In genomic region chr7:102279537-102280400, GRCh38 we compare ENCODE assay signal across 8 cellular contexts. TPM values are rescaled to one million over a fixed set of nuclear protein-coding genes. Genes with fewer than 3 reads are reported as not detected.
DNase-seq lines count a peak whose midpoint lies in the region; ATAC-seq and TF ChIP-seq lines count a peak whose summit lies in the region.

No MANE protein-coding gene starts in this region.

- peaks cover 11% of the 10 kb centered on the region for H3K4me1 Mint-ChIP-seq in GM23338

- ATAC-seq in GM23338 (peak; percentile 95), left lung (peak; percentile 85), GM18502 (IDR thresholded peaks at IDR 0.05; ENCODE audit: poor library complexity, unreplicated experiment) (no peak)

- H3K36me3 ChIP-seq in GM23338 (ENCODE audit: insufficient read depth) (no peaks in the 10 kb centered on the region), left lung (no peaks in the 10 kb centered on the region)

- no peaks in the 10 kb centered on the region; the same call in 1 of the 2 replicates for H4K20me1 ChIP-seq in GM23338 (replicated peaks; ENCODE audit: insufficient read depth)

- H3K9me3 ChIP-seq in left lung: no peaks in the 10 kb centered on the region

- TF ChIP-seq CTCF in GM23338 (conservative IDR thresholded peaks at IDR 0.05; ENCODE audit: low read depth in 2 of 2) (peak; percentile 81 to 97), VCaP (conservative IDR thresholded peaks at IDR 0.05) (peak; percentile 95), left lung (IDR thresholded peaks at IDR 0.05) (peak; percentile 83 to 85)

- no peak overlapping the region for H3K27ac Mint-ChIP-seq in GM23338

- H3K9me2 ChIP-seq in GM23338 (ENCODE audit: insufficient read depth): no peaks in the 10 kb centered on the region

- no peaks in the 10 kb centered on the region; the same call in 2 of the 3 replicates for H3K9me3 Mint-ChIP-seq in GM23338

- H3K27me3 Mint-ChIP-seq in GM23338 (ENCODE audit: insufficient read depth, low read depth, poor library complexity): peaks cover 16% of the 10 kb centered on the region

- H3K27ac ChIP-seq in GM23338 (ENCODE audit: low read depth) (no peak overlapping the region), VCaP (peak overlapping the region; percentile 41; the same call in 1 of the 2 replicates), left lung (no peak overlapping the region)

- H3K79me2 ChIP-seq in GM23338 (replicated peaks; ENCODE audit: insufficient read depth): no peaks in the 10 kb centered on the region

- intact Hi-C loops in left lung (cut with DNase I): loop anchor here in 1 of 2 donors (2.0 kb wide), 1 partner anchor 111 kb away; no protein-coding TSS in a partner anchor

- DNase-seq in EL: peak; percentile 54
- DNase-seq in GM23338 (ENCODE audit: low spot score): peak; percentile 85
- peak; percentile 51 for DNase-seq in NCI-H1105 treated with DMSO at 0.1 percent for 48 hours (lab: John Stamatoyannopoulos, UW)
- DNase-seq in central memory CD4-positive, alpha-beta T cell: peak; percentile 49
- peak; percentile 58 to 84 for DNase-seq in left lung
- peak; percentile 23 for DNase-seq in stimulated activated CD8-positive, alpha-beta memory T cell treated with anti-CD3 and anti-CD28 coated beads, Interleukin-7, amount 100 ng/mL, for 24 hours (ENCODE audit: low read depth)

- H3K4me3 ChIP-seq in GM23338 (no peak overlapping the region; the same call in 1 of the 2 replicates), left lung (no peak overlapping the region)

- peak overlapping the region; percentile 67; the same call in 1 of the 2 replicates for H3K4me2 ChIP-seq in GM23338

- no peak overlapping the region for H3K4me3 Mint-ChIP-seq in GM23338

- H3K4me1 ChIP-seq in GM23338 (ENCODE audit: insufficient read depth) (peaks cover 7% of the 10 kb centered on the region; the same call in 1 of the 2 replicates), left lung (peaks cover 0 to 14% of the 10 kb centered on the region in 2 donors)

- H3K27me3 ChIP-seq in GM23338 (ENCODE audit: insufficient read depth) (no peaks in the 10 kb centered on the region), left lung (no peaks in the 10 kb centered on the region)

- no peaks in the 10 kb centered on the region for H3F3A ChIP-seq in GM23338 (replicated peaks; ENCODE audit: low read depth)

- H3K36me3 Mint-ChIP-seq in GM23338 (ENCODE audit: low read depth): no peaks in the 10 kb centered on the region

- no peak overlapping the region for H2AFZ ChIP-seq in GM23338

TF ChIP-seq in GM23338, 12 proteins besides CTCF, POLR2A, EP300 and RAD21:
- TF ChIP-seq CREB1 (CRISPR knock-in tag; IDR thresholded peaks at IDR 0.05; ENCODE audit: low read depth): no peak
- no peak for TF ChIP-seq ETS1 (IDR thresholded peaks at IDR 0.05)
- no peak for TF ChIP-seq ZNF331 (CRISPR knock-in tag; IDR thresholded peaks at IDR 0.05; ENCODE audit: low read depth)
- TF ChIP-seq ZNF462 (CRISPR knock-in tag; IDR thresholded peaks at IDR 0.05): no peak
- no peak for TF ChIP-seq STAT1 (IDR thresholded peaks at IDR 0.05; ENCODE audit: unreplicated experiment)
- no peak for TF ChIP-seq ZNF114 (CRISPR knock-in tag; IDR thresholded peaks at IDR 0.05)
- TF ChIP-seq REST (IDR thresholded peaks at IDR 0.05; ENCODE audit: unreplicated experiment): no peak

RNA-seq across cellular contexts. Expression of gene SH2B2, which starts 6.9 kb away (rescaled TPM):
- 21.9 and 30.3 TPM in 2 replicates for total RNA-seq in GM23338 (2014; rRNA removed; shearing (Covaris generic))
- 5.6 and 8.7 TPM in 2 replicates for polyA plus RNA-seq in GM23338 (2016; fragmentation: Nextera tagmentation; extraction: Ambion mirVana)
- total RNA-seq in left lung: 1 to 10 TPM; 5.7 to 8.2 TPM

Comparison
In these comparisons a context has a peak if more than half of its experiments do, and no peak if none do; other contexts are left out.
1. DNase-seq: peak in every context shown above with its lines; median percentile 85 in GM23338; 71 in left lung; 54 in EL; 51 in NCI-H1105 treated with DMSO at 0.1 percent for 48 hours; 49 in central memory CD4-positive, alpha-beta T cell; 23 in stimulated activated CD8-positive, alpha-beta memory T cell treated with anti-CD3 and anti-CD28 coated beads, Interleukin-7, amount 100 ng/mL, for 24 hours.